Comparison of ENCODE assay signal across 8 cellular contexts in genomic region chr5:180809403-180810209, GRCh38. TPM values are rescaled to one million over a fixed set of nuclear protein-coding genes. Genes with fewer than 3 reads are reported as not detected.
DNase-seq lines count a peak whose midpoint lies in the region; ATAC-seq and TF ChIP-seq lines count a peak whose summit lies in the region.

No MANE protein-coding gene starts in this region.

- ATAC-seq in HG03354 (IDR thresholded peaks at IDR 0.05; ENCODE audit: poor library complexity, severe bottlenecking, unreplicated experiment) (peak; percentile 71), left lung (peak; percentile 88)
- peak; percentile 73 to 74 for ATAC-seq in activated CD4-positive, CD25-positive, alpha-beta regulatory T cell treated with anti-CD3 and anti-CD28 coated beads, Interleukin-2, amount 50 U/mL, for 24 hours

- peaks cover 9% of the 10 kb centered on the region; the same call in 1 of the 2 replicates for H3K4me1 ChIP-seq in BE2C
- peaks cover 42 to 67% of the 10 kb centered on the region in 2 donors for H3K4me1 ChIP-seq in left lung

- H3K4me3 ChIP-seq in BE2C (ENCODE audit: low read depth, low read length), result peak overlapping the region; percentile 77
- H3K4me3 ChIP-seq in coronary artery, result peak overlapping the region; percentile 91
- H3K4me3 ChIP-seq in left lung, result peak overlapping the region; percentile 65 to 99

- intact Hi-C loops in left lung (cut with DNase I), result no loop called here

- no peaks in the 10 kb centered on the region for H3K27me3 ChIP-seq in BE2C
- H3K27me3 ChIP-seq in left lung, result no peaks in the 10 kb centered on the region

- H3K27ac ChIP-seq in coronary artery (peak overlapping the region; percentile 97 to 100), left lung (peak overlapping the region; percentile 98 to 100)

- H3K9me3 ChIP-seq in BE2C (no peaks in the 10 kb centered on the region), left lung (no peaks in the 10 kb centered on the region)

- DNase-seq in BE2C (peak; percentile 95), NCI-H446 (lab: John Stamatoyannopoulos, UW) (peak; percentile 83), coronary artery (ENCODE audit: low spot score) (peak; percentile 93), left lung (peak in 1 of 2 donors; percentile 89)
- peak; percentile 91 for DNase-seq in stimulated activated CD4-positive, alpha-beta T cell treated with anti-CD3 and anti-CD28 coated beads, Interleukin-2, amount 100 ng/mL, for 4 hours (ENCODE audit: low read depth)

- TF ChIP-seq POLR2A in GM19193 (IDR thresholded peaks at IDR 0.05; ENCODE audit: extremely low read depth, insufficient read depth, insufficient read length), result peak; percentile 54

- TF ChIP-seq CTCF in BE2C (IDR thresholded peaks at IDR 0.05; ENCODE audit: low read depth, low read length) (no peak), coronary artery (IDR thresholded peaks at IDR 0.05) (no peak), left lung (IDR thresholded peaks at IDR 0.05) (no peak)

- H3K36me3 ChIP-seq in BE2C, result no peaks in the 10 kb centered on the region
- H3K36me3 ChIP-seq in left lung, result peaks cover 0 to 22% of the 10 kb centered on the region in 2 donors

RNA-seq across cellular contexts. Expression of gene MGAT1, which starts 7.0 kb away (rescaled TPM):
- polyA plus RNA-seq in BE2C (2012; ENCODE audit: insufficient read depth, insufficient read length, low read depth), result 120 TPM
- total RNA-seq in left lung, result 100 to 1,000 TPM; 160 to 263 TPM

RNA-seq across cellular contexts. Expression of gene ZFP62, which starts 51.5 kb away (rescaled TPM):
- polyA plus RNA-seq in BE2C (2012; ENCODE audit: insufficient read depth, insufficient read length, low read depth), result 44.8 TPM
- 10 to 100 TPM; 21.4 to 22.1 TPM for total RNA-seq in left lung
